2 cellular contexts compared by ENCODE assay signal in genomic region chr18:50653402-50654093, GRCh38.
A peak's percentile ranks its signal among the peaks of the same experiment; 100 is the strongest.
TF ChIP-seq lines count a peak whose summit lies in the region.

No MANE protein-coding gene starts in this region.

TF ChIP-seq in liver, 16 proteins besides CTCF, POLR2A, EP300 and RAD21:
- TF ChIP-seq REST (IDR thresholded peaks at IDR 0.05), result no peak
- no peak for TF ChIP-seq MAX (IDR thresholded peaks at IDR 0.05)
- peak in 1 of 2 donors; percentile 36 for TF ChIP-seq RXRA (IDR thresholded peaks at IDR 0.05)
- no peak for TF ChIP-seq GABPA (IDR thresholded peaks at IDR 0.05 in 1 of 2, conservative IDR thresholded peaks at IDR 0.05 in 1 of 2)
- peak; percentile 32 for TF ChIP-seq HNF4G (IDR thresholded peaks at IDR 0.05)
- no peak for TF ChIP-seq YY1 (IDR thresholded peaks at IDR 0.05)
- TF ChIP-seq JUND (IDR thresholded peaks at IDR 0.05), result no peak
- no peak for TF ChIP-seq TAF1 (conservative IDR thresholded peaks at IDR 0.05)
- TF ChIP-seq EGR1 (IDR thresholded peaks at IDR 0.05; ENCODE audit: low read depth in 2 of 2), result no peak
- no peak for TF ChIP-seq NR2F2 (IDR thresholded peaks at IDR 0.05)
- TF ChIP-seq, protein P1, sequence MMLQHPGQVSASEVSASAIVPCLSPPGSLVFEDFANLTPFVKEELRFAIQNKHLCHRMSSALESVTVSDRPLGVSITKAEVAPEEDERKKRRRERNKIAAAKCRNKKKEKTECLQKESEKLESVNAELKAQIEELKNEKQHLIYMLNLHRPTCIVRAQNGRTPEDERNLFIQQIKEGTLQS (IDR thresholded peaks at IDR 0.05), result no peak
- peak; percentile 53 to 66 for TF ChIP-seq HNF4A (conservative IDR thresholded peaks at IDR 0.05)
- TF ChIP-seq FOXA1 (IDR thresholded peaks at IDR 0.05), result no peak
- no peak for TF ChIP-seq FOXA2 (IDR thresholded peaks at IDR 0.05)
- peak; percentile 37 for TF ChIP-seq SP1 (IDR thresholded peaks at IDR 0.05)
- TF ChIP-seq ZBTB33 (IDR thresholded peaks at IDR 0.05), result no peak

TF ChIP-seq in HepG2, 621 proteins besides CTCF, POLR2A, EP300 and RAD21 (continued from another document):
- TF ChIP-seq, protein P2, sequence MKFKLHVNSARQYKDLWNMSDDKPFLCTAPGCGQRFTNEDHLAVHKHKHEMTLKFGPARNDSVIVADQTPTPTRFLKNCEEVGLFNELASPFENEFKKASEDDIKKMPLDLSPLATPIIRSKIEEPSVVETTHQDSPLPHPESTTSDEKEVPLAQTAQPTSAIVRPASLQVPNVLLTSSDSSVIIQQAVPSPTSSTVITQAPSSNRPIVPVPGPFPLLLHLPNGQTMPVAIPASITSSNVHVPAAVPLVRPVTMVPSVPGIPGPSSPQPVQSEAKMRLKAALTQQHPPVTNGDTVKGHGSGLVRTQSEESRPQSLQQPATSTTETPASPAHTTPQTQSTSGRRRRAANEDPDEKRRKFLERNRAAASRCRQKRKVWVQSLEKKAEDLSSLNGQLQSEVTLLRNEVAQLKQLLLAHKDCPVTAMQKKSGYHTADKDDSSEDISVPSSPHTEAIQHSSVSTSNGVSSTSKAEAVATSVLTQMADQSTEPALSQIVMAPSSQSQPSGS (CRISPR knock-in tag; IDR thresholded peaks at IDR 0.05), result no peak
- no peak for TF ChIP-seq CSRNP1 (CRISPR knock-in tag; IDR thresholded peaks at IDR 0.05)
- no peak for TF ChIP-seq ZNF501 (CRISPR knock-in tag; IDR thresholded peaks at IDR 0.05)
- no peak for TF ChIP-seq TBX2 (CRISPR knock-in tag; IDR thresholded peaks at IDR 0.05; ENCODE audit: borderline replicate concordance)
- TF ChIP-seq REPIN1 (CRISPR knock-in tag; IDR thresholded peaks at IDR 0.05; ENCODE audit: borderline replicate concordance, low read depth), result no peak
